17 cellular contexts compared by ENCODE assay signal in the genomic region with DNA sequence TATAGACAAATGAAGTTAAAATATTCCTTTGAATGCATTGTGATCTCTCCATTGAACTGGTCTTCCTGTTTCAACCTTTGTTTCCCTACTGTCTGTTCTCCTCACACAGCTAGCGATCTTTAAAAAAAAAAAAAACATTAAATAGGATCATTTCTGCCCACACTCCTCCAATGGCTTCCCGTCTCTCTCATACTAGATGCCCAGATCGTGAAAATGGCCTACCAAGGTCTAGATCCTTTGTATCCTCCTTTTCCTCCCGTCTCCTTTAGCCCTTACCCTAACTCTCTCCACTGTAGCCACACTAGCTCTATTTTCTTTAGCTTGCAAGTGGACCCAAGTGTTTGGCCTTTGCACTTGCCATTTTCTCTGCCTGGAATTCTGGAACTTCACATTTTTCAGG.
"Had no signal": no experiment of that assay in that cellular context is flagged by ENCODE, and none has a peak within 500 bp of the region (broad histone marks: within the 10 kb centered on the region; RNA-seq: fewer than 3 reads in every experiment).

No MANE protein-coding gene starts in this region.

- H3K36me3 Mint-ChIP-seq: activated CD8-positive, alpha-beta memory T cell treated with anti-CD3 and anti-CD28 coated beads, Interleukin-2, amount 10 ng/mL, durations not matched to agents 7 days and 5 days; activated naive CD8-positive, alpha-beta T cell treated with anti-CD3 and anti-CD28 coated beads for 36 hours had no signal

- H3K27ac ChIP-seq: breast epithelium, heart left ventricle, left lung, skin epidermis, thyroid gland, vagina had no signal

- ATAC-seq: activated CD8-positive, alpha-beta memory T cell treated with anti-CD3 and anti-CD28 coated beads, Interleukin-2, amount 10 ng/mL, durations not matched to agents 7 days and 5 days; heart left ventricle; left lung; T-helper 17 cell had no signal

- H3K27me3 ChIP-seq: breast epithelium, thyroid gland, vagina had no signal

- H3K36me3 ChIP-seq: breast epithelium, heart left ventricle, left lung, stomach, thyroid gland, vagina had no signal

- H3K4me3 ChIP-seq: heart left ventricle, left lung, skin epidermis, stomach, thyroid gland had no signal

- H3K9me3 ChIP-seq: breast epithelium, heart left ventricle, left lung, stomach, thyroid gland, vagina had no signal

- H3K9me3 Mint-ChIP-seq: activated naive CD8-positive, alpha-beta T cell treated with anti-CD3 and anti-CD28 coated beads for 36 hours; activated T-cell treated with anti-CD3 and anti-CD28 coated beads, Interleukin-2, amount 50 U/mL, for 24 hours had no signal

- H3K4me1 ChIP-seq: breast epithelium had no signal

- H3K27ac Mint-ChIP-seq: activated CD8-positive, alpha-beta memory T cell treated with anti-CD3 and anti-CD28 coated beads, Interleukin-2, amount 10 ng/mL, durations not matched to agents 7 days and 5 days; activated naive CD8-positive, alpha-beta T cell treated with anti-CD3 and anti-CD28 coated beads for 36 hours; activated T-cell treated with anti-CD3 and anti-CD28 coated beads, Interleukin-2, amount 50 U/mL, for 24 hours; T-helper 17 cell had no signal

- H3K4me3 Mint-ChIP-seq: activated CD8-positive, alpha-beta memory T cell treated with anti-CD3 and anti-CD28 coated beads, Interleukin-2, amount 10 ng/mL, durations not matched to agents 7 days and 5 days; activated naive CD8-positive, alpha-beta T cell treated with anti-CD3 and anti-CD28 coated beads for 36 hours; activated T-cell treated with anti-CD3 and anti-CD28 coated beads, Interleukin-2, amount 50 U/mL, for 24 hours; T-helper 17 cell had no signal

- DNase-seq: activated CD8-positive, alpha-beta memory T cell treated with anti-CD3 and anti-CD28 coated beads, Interleukin-2, amount 10 ng/mL, durations not matched to agents 7 days and 5 days; activated effector memory CD4-positive, alpha-beta T cell treated with anti-CD3 and anti-CD28 coated beads, Interleukin-2, amount 50 U/mL, for 16 hours; activated naive CD8-positive, alpha-beta T cell treated with anti-CD3 and anti-CD28 coated beads for 36 hours; activated T-cell treated with anti-CD3 and anti-CD28 coated beads, Interleukin-2, amount 50 U/mL, for 24 hours; anterior cingulate cortex; foreskin melanocyte; heart left ventricle; left lung; mesenchymal stem cell; posterior cingulate gyrus; stimulated activated CD4-positive, alpha-beta T cell treated with anti-CD3 and anti-CD28 coated beads, Interleukin-4, amount 100 ng/mL, for 4 hours; stomach; T-helper 17 cell; thyroid gland had no signal
